In genomic region chr2:10076511-10076910, GRCh38 we compare ENCODE assay signal across 16 cellular contexts. TPM values are rescaled to one million over a fixed set of nuclear protein-coding genes. Genes with fewer than 3 reads are reported as not detected.
DNase-seq lines count a peak whose midpoint lies in the region; TF ChIP-seq lines count a peak whose summit lies in the region.
"Had no signal": no experiment of that assay in that cellular context is flagged by ENCODE, and none has a peak within 500 bp of the region (broad histone marks: within the 10 kb centered on the region; RNA-seq: fewer than 3 reads in every experiment).

No MANE protein-coding gene starts in this region.

- H3K36me3 Mint-ChIP-seq in activated naive CD4-positive, alpha-beta T cell treated with anti-CD3 and anti-CD28 coated beads, Interleukin-2, amount 50 U/mL, for 24 hours, result no peaks in the 10 kb centered on the region
- H3K36me3 Mint-ChIP-seq in nephron (ENCODE audit: low read depth), result peaks cover 17% of the 10 kb centered on the region
- H3K36me3 Mint-ChIP-seq in progenitor cell of endocrine pancreas (ENCODE audit: insufficient read depth), result no peaks in the 10 kb centered on the region
- peaks cover 1% of the 10 kb centered on the region for H3K36me3 Mint-ChIP-seq in activated CD4-positive, alpha-beta T cell treated with anti-CD3 and anti-CD28 coated beads, Interleukin-2, amount 10 ng/mL, durations not matched to agents 7 days and 5 days (ENCODE audit: low read depth)

- POLR2A ChIA-PET in activated CD4-positive, alpha-beta T cell treated with anti-CD3 and anti-CD28 coated beads, Interleukin-2, amount 10 ng/mL, durations not matched to agents 7 days and 5 days (lab: Charles Lee), result no interaction called here

- CTCF ChIA-PET in activated CD4-positive, alpha-beta T cell treated with anti-CD3 and anti-CD28 coated beads, Interleukin-2, amount 10 ng/mL, durations not matched to agents 7 days and 5 days (lab: Charles Lee), result interaction anchor here (1.0 to 1.2 kb wide), 3 partner anchors 9 to 277 kb away, joined by 3 read pairs; no protein-coding TSS in a partner anchor

- no peaks in the 10 kb centered on the region for H3K9me3 Mint-ChIP-seq in activated naive CD4-positive, alpha-beta T cell treated with anti-CD3 and anti-CD28 coated beads, Interleukin-2, amount 50 U/mL, for 24 hours
- H3K9me3 Mint-ChIP-seq in nephron (no peaks in the 10 kb centered on the region), progenitor cell of endocrine pancreas (ENCODE audit: low read depth) (no peaks in the 10 kb centered on the region)
- no peaks in the 10 kb centered on the region for H3K9me3 Mint-ChIP-seq in activated CD4-positive, alpha-beta T cell treated with anti-CD3 and anti-CD28 coated beads, Interleukin-2, amount 10 ng/mL, durations not matched to agents 7 days and 5 days
- H3K9me3 Mint-ChIP-seq: CD8-positive, alpha-beta memory T cell had no signal

- no peak for DNase-seq in activated naive CD4-positive, alpha-beta T cell treated with Interleukin-2 at 50 U/mL for 16 hours
- DNase-seq in progenitor cell of endocrine pancreas (ENCODE audit: low spot score, unreplicated experiment), result no peak
- no peak for DNase-seq in DMS114 treated with DMSO at 0.1 percent for 48 hours (lab: John Stamatoyannopoulos, UW; ENCODE audit: unreplicated experiment)
- DNase-seq in activated CD4-positive, alpha-beta T cell treated with anti-CD3 and anti-CD28 coated beads, Interleukin-2, amount 10 ng/mL, durations not matched to agents 7 days and 5 days, result no peak
- DNase-seq in GM20000 (ENCODE audit: low spot score), result no peak
- DNase-seq: 8988T; AML-193; Caco-2; CD8-positive, alpha-beta memory T cell; DMS53; GM23248; H7; IMR-90 had no signal

- peak overlapping the region; percentile 38 for H3K27ac Mint-ChIP-seq in activated naive CD4-positive, alpha-beta T cell treated with anti-CD3 and anti-CD28 coated beads, Interleukin-2, amount 50 U/mL, for 24 hours
- H3K27ac Mint-ChIP-seq in nephron (peak overlapping the region in 2 of 3 experiments; percentile 1 to 58), progenitor cell of endocrine pancreas (peak overlapping the region; percentile 37)
- H3K27ac Mint-ChIP-seq in activated CD4-positive, alpha-beta T cell treated with anti-CD3 and anti-CD28 coated beads, Interleukin-2, amount 10 ng/mL, durations not matched to agents 7 days and 5 days, result no peak overlapping the region

- no peak for TF ChIP-seq CTCF in nephron (IDR thresholded peaks at IDR 0.05; ENCODE audit: unreplicated experiment in 3 of 3)
- no peak for TF ChIP-seq CTCF in progenitor cell of endocrine pancreas (IDR thresholded peaks at IDR 0.05; ENCODE audit: unreplicated experiment)
- no peak for TF ChIP-seq CTCF in GM20000 (IDR thresholded peaks at IDR 0.05; ENCODE audit: extremely low read depth, missing control alignments)

- peaks cover 43% of the 10 kb centered on the region for H3K27me3 Mint-ChIP-seq in activated naive CD4-positive, alpha-beta T cell treated with anti-CD3 and anti-CD28 coated beads, Interleukin-2, amount 50 U/mL, for 24 hours
- H3K27me3 Mint-ChIP-seq in nephron (ENCODE audit: low read depth), result peaks cover 69% of the 10 kb centered on the region
- H3K27me3 Mint-ChIP-seq in progenitor cell of endocrine pancreas, result peaks cover 71% of the 10 kb centered on the region
- H3K27me3 Mint-ChIP-seq in activated CD4-positive, alpha-beta T cell treated with anti-CD3 and anti-CD28 coated beads, Interleukin-2, amount 10 ng/mL, durations not matched to agents 7 days and 5 days, result peaks cover 71% of the 10 kb centered on the region

- H3K4me1 Mint-ChIP-seq in activated naive CD4-positive, alpha-beta T cell treated with anti-CD3 and anti-CD28 coated beads, Interleukin-2, amount 50 U/mL, for 24 hours, result peaks cover 19% of the 10 kb centered on the region
- peaks cover 52% of the 10 kb centered on the region for H3K4me1 Mint-ChIP-seq in nephron
- H3K4me1 Mint-ChIP-seq in progenitor cell of endocrine pancreas (ENCODE audit: low read depth), result peaks cover 10% of the 10 kb centered on the region
- peaks cover 20% of the 10 kb centered on the region for H3K4me1 Mint-ChIP-seq in activated CD4-positive, alpha-beta T cell treated with anti-CD3 and anti-CD28 coated beads, Interleukin-2, amount 10 ng/mL, durations not matched to agents 7 days and 5 days

- no peak overlapping the region for H3K4me3 Mint-ChIP-seq in activated naive CD4-positive, alpha-beta T cell treated with anti-CD3 and anti-CD28 coated beads, Interleukin-2, amount 50 U/mL, for 24 hours
- H3K4me3 Mint-ChIP-seq in nephron (peak overlapping the region; percentile 24 to 82 (median 25)), progenitor cell of endocrine pancreas (ENCODE audit: low read depth) (no peak overlapping the region)
- H3K4me3 Mint-ChIP-seq in activated CD4-positive, alpha-beta T cell treated with anti-CD3 and anti-CD28 coated beads, Interleukin-2, amount 10 ng/mL, durations not matched to agents 7 days and 5 days, result no peak overlapping the region

RNA-seq across cellular contexts. Expression of gene CYS1, which starts 3.7 kb away (rescaled TPM):
- total RNA-seq in progenitor cell of endocrine pancreas, result 2.3 and 2.5 TPM in 2 replicates
- under 1 TPM; 0.15 to 0.17 TPM for total RNA-seq in activated CD4-positive, alpha-beta T cell treated with anti-CD3 and anti-CD28 coated beads, Interleukin-2, amount 10 ng/mL, durations not matched to agents 7 days and 5 days
- total RNA-seq: HT-29 had no signal

RNA-seq across cellular contexts. Expression of gene KLF11, which starts 33.2 kb away (rescaled TPM):
- 3.5 and 4.6 TPM in 2 replicates for total RNA-seq in progenitor cell of endocrine pancreas
- total RNA-seq in activated CD4-positive, alpha-beta T cell treated with anti-CD3 and anti-CD28 coated beads, Interleukin-2, amount 10 ng/mL, durations not matched to agents 7 days and 5 days, result 1 to 10 TPM; 7.2 to 8.6 TPM

RNA-seq across cellular contexts. Expression of gene RRM2, which starts 46.0 kb away (rescaled TPM):
- total RNA-seq in progenitor cell of endocrine pancreas, result 70.3 and 79.8 TPM in 2 replicates
- total RNA-seq in activated CD4-positive, alpha-beta T cell treated with anti-CD3 and anti-CD28 coated beads, Interleukin-2, amount 10 ng/mL, durations not matched to agents 7 days and 5 days, result 100 to 1,000 TPM; 496 to 540 TPM

Comparison
In these comparisons a context has a peak if more than half of its experiments do, and no peak if none do; other contexts are left out.
1. H3K4me3 Mint-ChIP-seq: peak in nephron (3 of 3); none in activated naive CD4-positive, alpha-beta T cell treated with anti-CD3 and anti-CD28 coated beads, Interleukin-2, amount 50 U/mL, for 24 hours (single experiment), progenitor cell of endocrine pancreas (single experiment) and activated CD4-positive, alpha-beta T cell treated with anti-CD3 and anti-CD28 coated beads, Interleukin-2, amount 10 ng/mL, durations not matched to agents 7 days and 5 days (single experiment).